Comparison of ENCODE assay signal across 22 cellular contexts in genomic region chr11:66810576-66811185, GRCh38.
"Had no signal": no experiment of that assay in that cellular context is flagged by ENCODE, and none has a peak within 500 bp of the region (broad histone marks: within the 10 kb centered on the region; RNA-seq: fewer than 3 reads in every experiment).

No MANE protein-coding gene starts in this region.

- H3K9me3 Mint-ChIP-seq: activated CD8-positive, alpha-beta T cell treated with anti-CD3 and anti-CD28 coated beads for 36 hours; activated naive CD4-positive, alpha-beta T cell treated with anti-CD3 and anti-CD28 coated beads, Interleukin-2, amount 10 ng/mL, durations not matched to agents 7 days and 5 days; activated naive CD8-positive, alpha-beta T cell treated with anti-CD3 and anti-CD28 coated beads for 36 hours; activated T-cell treated with anti-CD3 and anti-CD28 coated beads, Interleukin-2, amount 50 U/mL, for 72 hours; activated T-helper 2 cell treated with anti-CD3 and anti-CD28 coated beads, Interferon-gamma antibody, Interleukin-2, Interleukin-4, amounts not matched to agents 10 μg/mL and 5 μg/mL and 100 μg/mL, durations not matched to agents 14 hours and 24 hours and 36 hours; T-cell had no signal

- H3K4me3 Mint-ChIP-seq: activated CD4-positive, alpha-beta T cell treated with anti-CD3 and anti-CD28 coated beads for 36 hours; activated CD8-positive, alpha-beta T cell treated with anti-CD3 and anti-CD28 coated beads for 36 hours; activated naive CD4-positive, alpha-beta T cell treated with anti-CD3 and anti-CD28 coated beads, Interleukin-2, amount 10 ng/mL, durations not matched to agents 7 days and 5 days; activated naive CD8-positive, alpha-beta T cell treated with anti-CD3 and anti-CD28 coated beads for 36 hours; activated T-cell treated with anti-CD3 and anti-CD28 coated beads, Interleukin-2, amount 50 U/mL, for 72 hours; T-cell had no signal

- H3K4me1 Mint-ChIP-seq: activated naive CD4-positive, alpha-beta T cell treated with anti-CD3 and anti-CD28 coated beads, Interleukin-2, amount 10 ng/mL, durations not matched to agents 7 days and 5 days; activated naive CD8-positive, alpha-beta T cell treated with anti-CD3 and anti-CD28 coated beads for 36 hours; T-cell had no signal

- H3K36me3 ChIP-seq: brain microvascular endothelial cell, cardiac muscle cell had no signal

- H3K27me3 Mint-ChIP-seq: activated CD4-positive, alpha-beta T cell treated with anti-CD3 and anti-CD28 coated beads for 36 hours; activated CD8-positive, alpha-beta T cell treated with anti-CD3 and anti-CD28 coated beads for 36 hours; activated naive CD4-positive, alpha-beta T cell treated with anti-CD3 and anti-CD28 coated beads, Interleukin-2, amount 10 ng/mL, durations not matched to agents 7 days and 5 days; activated naive CD8-positive, alpha-beta T cell treated with anti-CD3 and anti-CD28 coated beads for 36 hours; T-cell had no signal

- H3K27ac ChIP-seq: brain microvascular endothelial cell, cardiac muscle cell, SK-N-MC, VCaP had no signal

- H3K27me3 ChIP-seq: brain microvascular endothelial cell, cardiac muscle cell had no signal

- ATAC-seq: activated CD4-positive, alpha-beta T cell treated with anti-CD3 and anti-CD28 coated beads for 36 hours; activated CD8-positive, alpha-beta T cell treated with anti-CD3 and anti-CD28 coated beads for 36 hours; activated T-cell treated with anti-CD3 and anti-CD28 coated beads, Interleukin-2, amount 50 U/mL, for 72 hours; T-cell had no signal

- H3K36me3 Mint-ChIP-seq: activated naive CD8-positive, alpha-beta T cell treated with anti-CD3 and anti-CD28 coated beads for 36 hours had no signal

- H3K27ac Mint-ChIP-seq: activated CD4-positive, alpha-beta T cell treated with anti-CD3 and anti-CD28 coated beads for 36 hours; activated CD8-positive, alpha-beta T cell treated with anti-CD3 and anti-CD28 coated beads for 36 hours; activated naive CD4-positive, alpha-beta T cell treated with anti-CD3 and anti-CD28 coated beads, Interleukin-2, amount 10 ng/mL, durations not matched to agents 7 days and 5 days; activated naive CD8-positive, alpha-beta T cell treated with anti-CD3 and anti-CD28 coated beads for 36 hours; activated T-helper 2 cell treated with anti-CD3 and anti-CD28 coated beads, Interferon-gamma antibody, Interleukin-2, Interleukin-4, amounts not matched to agents 10 μg/mL and 5 μg/mL and 100 μg/mL, durations not matched to agents 14 hours and 24 hours and 36 hours; T-cell had no signal

- DNase-seq: activated CD4-positive, alpha-beta T cell treated with anti-CD3 and anti-CD28 coated beads for 36 hours; activated CD8-positive, alpha-beta memory T cell treated with anti-CD3 and anti-CD28 coated beads, Interleukin-2, amount 50 U/mL, for 4 hours; activated CD8-positive, alpha-beta T cell treated with anti-CD3 and anti-CD28 coated beads for 36 hours; activated gamma-delta T cell treated with Interleukin-2 at 50 U/mL for 16 hours; activated naive CD4-positive, alpha-beta T cell treated with anti-CD3 and anti-CD28 coated beads, Interleukin-2, amount 10 ng/mL, durations not matched to agents 7 days and 5 days; activated naive CD8-positive, alpha-beta T cell treated with anti-CD3 and anti-CD28 coated beads for 36 hours; activated T-cell treated with anti-CD3 and anti-CD28 coated beads, Interleukin-2, amount 50 U/mL, for 72 hours; brain microvascular endothelial cell; cerebellar nuclear complex; Kasumi-1; NCI-H1105 treated with DMSO at 0.1 percent for 48 hours; NCI-H1436 treated with DMSO at 0.1 percent for 48 hours; NCI-H187; NCI-H2081; NCI-H510A treated with DMSO at 0.1 percent for 48 hours; NCI-H69; NK-92 treated with Interleukin-12 subunit alpha and Interleukin-12 subunit beta, amount 100 ng/mL, for 24 hours; T-cell had no signal

- H3K4me3 ChIP-seq: cardiac muscle cell, SK-N-MC had no signal
